ENCODE assay signal across 11 cellular contexts in genomic region chr5:94691947-94692346, GRCh38.
DNase-seq lines count a peak whose midpoint lies in the region; ATAC-seq and TF ChIP-seq lines count a peak whose summit lies in the region.
"Had no signal": no experiment of that assay in that cellular context is flagged by ENCODE, and none has a peak within 500 bp of the region (broad histone marks: within the 10 kb centered on the region; RNA-seq: fewer than 3 reads in every experiment).

No MANE protein-coding gene starts in this region.

- H3K36me3 ChIP-seq in adrenal gland (replicated peaks in 1 of 2) (no peaks in the 10 kb centered on the region), kidney epithelial cell (ENCODE audit: control insufficient read depth, insufficient read depth, low read length) (no peaks in the 10 kb centered on the region), tibial artery (peaks cover 1 to 11% (median 4%) of the 10 kb centered on the region in 3 donors)

- no peaks in the 10 kb centered on the region for H3K9me3 Mint-ChIP-seq in glutamatergic neuron (ENCODE audit: unreplicated experiment)
- H3K9me3 Mint-ChIP-seq: CD4-positive, alpha-beta memory T cell had no signal

- no peak overlapping the region for H3K27ac Mint-ChIP-seq in glutamatergic neuron (ENCODE audit: unreplicated experiment)
- H3K27ac Mint-ChIP-seq: T-helper 17 cell had no signal

- H3K4me1 ChIP-seq in adrenal gland (replicated peaks in 1 of 2) (peaks cover 5% of the 10 kb centered on the region in 2 donors), tibial artery (no peaks in the 10 kb centered on the region)

- intact Hi-C loops in adrenal gland (cut with DNase I) (no loop called here), tibial artery (cut with DNase I; ENCODE audit: low total_unique reads) (no loop called here)

- H3K27me3 Mint-ChIP-seq in glutamatergic neuron (ENCODE audit: unreplicated experiment): no peaks in the 10 kb centered on the region
- H3K27me3 Mint-ChIP-seq: CD4-positive, alpha-beta memory T cell; T-helper 17 cell had no signal

- H3K27ac ChIP-seq in adrenal gland (no peak overlapping the region), tibial artery (no peak overlapping the region)

- peak; percentile 47 for DNase-seq in Ammon's horn (ENCODE audit: low spot score)
- peak; percentile 71 for DNase-seq in NCI-H1092 treated with DMSO at 0.1 percent for 48 hours (lab: John Stamatoyannopoulos, UW)
- DNase-seq in adrenal gland: peak in 5 of 7 donors; percentile 13 to 59 (median 21)
- DNase-seq in kidney epithelial cell (ENCODE audit: low read depth): peak; percentile 52
- DNase-seq in glutamatergic neuron: no peak
- no peak for DNase-seq in tibial artery
- DNase-seq in DMS114 treated with DMSO at 0.1 percent for 48 hours (lab: John Stamatoyannopoulos, UW; ENCODE audit: unreplicated experiment): no peak
- DNase-seq: CD4-positive, alpha-beta memory T cell; T-helper 17 cell had no signal

- no peaks in the 10 kb centered on the region for H3K27me3 ChIP-seq in adrenal gland
- no peaks in the 10 kb centered on the region for H3K27me3 ChIP-seq in kidney epithelial cell (ENCODE audit: control insufficient read depth, insufficient read depth, low read length)
- no peaks in the 10 kb centered on the region for H3K27me3 ChIP-seq in tibial artery

- H3K4me3 ChIP-seq in adrenal gland: no peak overlapping the region
- no peak overlapping the region for H3K4me3 ChIP-seq in kidney epithelial cell (ENCODE audit: low read depth, low read length)
- H3K4me3 ChIP-seq in tibial artery: no peak overlapping the region

- 35 to 50% (median 42%) methylated on average over 4 of the region's 4 CpGs for WGBS in adrenal gland, 4 donors

- no peak for TF ChIP-seq POLR2A in adrenal gland (IDR thresholded peaks at IDR 0.05)

- H3K4me1 Mint-ChIP-seq in glutamatergic neuron (ENCODE audit: low read depth, unreplicated experiment): peaks cover 5% of the 10 kb centered on the region
- H3K4me1 Mint-ChIP-seq: T-helper 17 cell had no signal

- no peaks in the 10 kb centered on the region for H3K9me3 ChIP-seq in adrenal gland (replicated peaks in 1 of 3)
- no peaks in the 10 kb centered on the region for H3K9me3 ChIP-seq in tibial artery

- TF ChIP-seq CTCF in adrenal gland (IDR thresholded peaks at IDR 0.05) (no peak), kidney epithelial cell (IDR thresholded peaks at IDR 0.05; ENCODE audit: insufficient read depth, low read length, poor library complexity, severe bottlenecking) (no peak), glutamatergic neuron (IDR thresholded peaks at IDR 0.05; ENCODE audit: partially characterized antibody, unreplicated experiment) (no peak), tibial artery (IDR thresholded peaks at IDR 0.05) (no peak)

- no peak for ATAC-seq in GM19395 (IDR thresholded peaks at IDR 0.05; ENCODE audit: unreplicated experiment)
- ATAC-seq: esophagus mucosa, T-helper 17 cell had no signal

- no peaks in the 10 kb centered on the region for H3K36me3 Mint-ChIP-seq in glutamatergic neuron (ENCODE audit: unreplicated experiment)

- H3K4me3 Mint-ChIP-seq in glutamatergic neuron (ENCODE audit: unreplicated experiment): no peak overlapping the region
- H3K4me3 Mint-ChIP-seq: CD4-positive, alpha-beta memory T cell; T-helper 17 cell had no signal

Comparison
In these comparisons a context has a peak if more than half of its experiments do, and no peak if none do; other contexts are left out.
1. DNase-seq: peak in Ammon's horn (single experiment), NCI-H1092 treated with DMSO at 0.1 percent for 48 hours (single experiment), adrenal gland (5 of 7) and kidney epithelial cell (single experiment); none in glutamatergic neuron (single experiment), tibial artery (0 of 2) and DMS114 treated with DMSO at 0.1 percent for 48 hours (single experiment).